In the genomic region with DNA sequence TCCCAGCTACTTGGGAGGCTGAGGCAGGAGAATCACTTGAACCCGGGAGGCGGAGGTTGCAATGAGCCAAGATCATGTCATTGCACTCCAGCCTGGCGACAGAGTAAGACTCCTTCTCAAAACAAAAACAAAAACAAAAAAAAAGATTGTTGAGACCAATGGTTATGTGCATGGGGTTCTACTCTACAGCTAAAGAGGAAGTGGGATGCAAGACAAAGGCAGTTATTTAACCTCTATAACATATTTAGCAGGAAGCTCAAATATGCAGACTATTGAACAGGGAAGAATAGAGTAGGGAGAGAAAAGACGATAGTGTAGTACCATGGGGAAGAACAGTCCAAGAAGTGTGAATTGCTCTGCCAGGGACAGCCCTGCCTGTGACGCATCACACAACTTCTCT, we compare ENCODE assay signal across 15 cellular contexts.
"Had no signal": no experiment of that assay in that cellular context is flagged by ENCODE, and none has a peak within 500 bp of the region (broad histone marks: within the 10 kb centered on the region; RNA-seq: fewer than 3 reads in every experiment).

No MANE protein-coding gene starts in this region.

- H3K4me3 ChIP-seq: heart left ventricle, ovary, prostate gland, testis had no signal

- H3K27me3 ChIP-seq: heart left ventricle, neutrophil, ovary, testis had no signal

- DNase-seq: activated CD4-positive, alpha-beta memory T cell treated with anti-CD3 and anti-CD28 coated beads, Interleukin-2, amount 10 ng/mL, durations not matched to agents 7 days and 5 days; activated CD4-positive, alpha-beta T cell treated with anti-CD3 and anti-CD28 coated beads, Interleukin-2, amount 10 ng/mL, durations not matched to agents 24 days and 14 days; activated CD8-positive, alpha-beta memory T cell treated with anti-CD3 and anti-CD28 coated beads, Interleukin-2, amount 10 ng/mL, durations not matched to agents 7 days and 5 days; aorta; heart left ventricle; islet precursor cell; left cardiac atrium; ovary; stimulated activated CD4-positive, alpha-beta T cell treated with anti-CD3 and anti-CD28 coated beads, Interleukin-2, amount 100 ng/mL, for 48 hours; stimulated activated naive CD4-positive, alpha-beta T cell; testis had no signal

- H3K27ac ChIP-seq: heart left ventricle, neutrophil, ovary, prostate gland, testis had no signal

- H3K4me1 ChIP-seq: heart left ventricle, prostate gland, testis had no signal

- H3K9me3 ChIP-seq: heart left ventricle, neutrophil, ovary, prostate gland, testis had no signal

- ATAC-seq: activated CD8-positive, alpha-beta memory T cell treated with anti-CD3 and anti-CD28 coated beads, Interleukin-2, amount 10 ng/mL, durations not matched to agents 7 days and 5 days; activated naive CD4-positive, alpha-beta T cell treated with anti-CD3 and anti-CD28 coated beads, Interleukin-2, amount 50 U/mL, for 72 hours; activated T-helper 17 cell treated with anti-CD3 and anti-CD28 coated beads, Interleukin-2, amount 50 U/mL, for 72 hours; heart left ventricle; left cardiac atrium had no signal

- H3K36me3 ChIP-seq: heart left ventricle, neutrophil, ovary, prostate gland had no signal
